Comparison of ENCODE assay signal across 21 cellular contexts in the genomic region with DNA sequence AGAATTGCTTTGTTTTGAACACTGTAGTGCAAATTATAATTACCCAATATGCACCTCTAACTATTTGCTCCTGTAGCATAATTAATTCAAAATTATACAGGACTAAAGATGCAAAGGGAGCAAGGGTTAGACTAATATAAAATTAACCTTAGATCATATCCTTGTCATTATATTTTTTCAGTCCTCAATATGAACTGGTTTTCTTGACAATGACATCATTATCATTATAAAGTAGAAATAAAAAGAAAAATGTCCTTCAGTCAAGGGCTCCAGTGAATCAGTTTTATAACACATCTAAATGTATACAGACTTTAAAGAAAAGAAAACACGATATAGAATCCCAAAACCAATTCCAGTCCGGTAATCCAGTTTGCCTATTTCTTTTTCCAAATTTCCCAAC.
"Had no signal": no experiment of that assay in that cellular context is flagged by ENCODE, and none has a peak within 500 bp of the region (broad histone marks: within the 10 kb centered on the region; RNA-seq: fewer than 3 reads in every experiment).

No MANE protein-coding gene starts in this region.

- H3K4me3 ChIP-seq: dorsolateral prefrontal cortex, gastrocnemius medialis, prostate gland, sigmoid colon, skin epidermis, testis, tibial nerve had no signal

- DNase-seq: cortex of kidney; dorsolateral prefrontal cortex; effector CD8-positive, alpha-beta T cell; gastrocnemius medialis; heart right ventricle; hypothalamus; kidney glomerular epithelial cell; midbrain; retina; sigmoid colon; stimulated activated CD4-positive, alpha-beta T cell treated with anti-CD3 and anti-CD28 coated beads, Interleukin-2, amount 100 ng/mL, for 24 hours; stimulated activated CD4-positive, alpha-beta T cell treated with anti-CD3 and anti-CD28 coated beads, Interleukin-4, amount 100 ng/mL, for 4 hours; stimulated activated naive B cell treated with anti-CD40 and anti-IgM and Interleukin-4, amounts not matched to agents 10 μg/mL and 1 μg/mL and 100 μg/mL, for 72 hours; stimulated activated naive CD8-positive, alpha-beta T cell treated with anti-CD3 and anti-CD28 coated beads, Interleukin-15, amount 100 ng/mL, for 72 hours; testis had no signal

- FAIRE-seq: endometrium, islet of Langerhans had no signal

- H3K4me1 ChIP-seq: parathyroid adenoma, prostate gland, testis had no signal

- H2AFZ ChIP-seq: parathyroid adenoma had no signal

- H3K27ac ChIP-seq: gastrocnemius medialis, parathyroid adenoma, prostate gland, testis had no signal

- H3K27me3 ChIP-seq: dorsolateral prefrontal cortex, gastrocnemius medialis, heart right ventricle, sigmoid colon, testis, tibial nerve had no signal

- ATAC-seq: gastrocnemius medialis; stimulated activated naive CD8-positive, alpha-beta T cell treated with anti-CD3 and anti-CD28 coated beads, Interleukin-15, amount 100 ng/mL, for 72 hours had no signal

- H3K9me3 ChIP-seq: gastrocnemius medialis, heart right ventricle, prostate gland, sigmoid colon, testis, tibial nerve had no signal

- H3K9ac ChIP-seq: parathyroid adenoma had no signal

- H3K36me3 ChIP-seq: gastrocnemius medialis, heart right ventricle, prostate gland, sigmoid colon, tibial nerve had no signal

- H3K79me2 ChIP-seq: parathyroid adenoma had no signal
